1 cellular context compared by ENCODE assay signal in the genomic region with DNA sequence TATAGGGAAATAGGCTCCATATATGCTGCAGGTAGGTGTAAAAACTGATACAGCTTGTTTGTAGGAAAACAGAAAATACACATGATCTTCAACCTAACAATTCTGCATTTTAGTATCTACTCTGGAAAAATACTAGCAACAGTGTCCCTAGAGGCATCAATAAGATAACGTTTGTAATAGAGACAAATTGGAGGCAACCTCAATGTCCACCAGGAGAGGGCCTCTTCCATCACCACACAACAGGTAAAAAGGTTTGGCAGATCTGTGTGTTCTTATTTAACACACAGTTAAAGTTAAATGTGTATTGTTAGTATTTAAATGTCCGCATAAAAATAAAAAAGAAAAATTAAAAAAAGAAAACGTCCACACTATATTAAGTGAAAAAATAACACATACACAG.
TF ChIP-seq lines count a peak whose summit lies in the region.

No MANE protein-coding gene starts in this region.

TF ChIP-seq in GM12878, 131 proteins besides CTCF, POLR2A, EP300 and RAD21:
- TF ChIP-seq, protein P1, sequence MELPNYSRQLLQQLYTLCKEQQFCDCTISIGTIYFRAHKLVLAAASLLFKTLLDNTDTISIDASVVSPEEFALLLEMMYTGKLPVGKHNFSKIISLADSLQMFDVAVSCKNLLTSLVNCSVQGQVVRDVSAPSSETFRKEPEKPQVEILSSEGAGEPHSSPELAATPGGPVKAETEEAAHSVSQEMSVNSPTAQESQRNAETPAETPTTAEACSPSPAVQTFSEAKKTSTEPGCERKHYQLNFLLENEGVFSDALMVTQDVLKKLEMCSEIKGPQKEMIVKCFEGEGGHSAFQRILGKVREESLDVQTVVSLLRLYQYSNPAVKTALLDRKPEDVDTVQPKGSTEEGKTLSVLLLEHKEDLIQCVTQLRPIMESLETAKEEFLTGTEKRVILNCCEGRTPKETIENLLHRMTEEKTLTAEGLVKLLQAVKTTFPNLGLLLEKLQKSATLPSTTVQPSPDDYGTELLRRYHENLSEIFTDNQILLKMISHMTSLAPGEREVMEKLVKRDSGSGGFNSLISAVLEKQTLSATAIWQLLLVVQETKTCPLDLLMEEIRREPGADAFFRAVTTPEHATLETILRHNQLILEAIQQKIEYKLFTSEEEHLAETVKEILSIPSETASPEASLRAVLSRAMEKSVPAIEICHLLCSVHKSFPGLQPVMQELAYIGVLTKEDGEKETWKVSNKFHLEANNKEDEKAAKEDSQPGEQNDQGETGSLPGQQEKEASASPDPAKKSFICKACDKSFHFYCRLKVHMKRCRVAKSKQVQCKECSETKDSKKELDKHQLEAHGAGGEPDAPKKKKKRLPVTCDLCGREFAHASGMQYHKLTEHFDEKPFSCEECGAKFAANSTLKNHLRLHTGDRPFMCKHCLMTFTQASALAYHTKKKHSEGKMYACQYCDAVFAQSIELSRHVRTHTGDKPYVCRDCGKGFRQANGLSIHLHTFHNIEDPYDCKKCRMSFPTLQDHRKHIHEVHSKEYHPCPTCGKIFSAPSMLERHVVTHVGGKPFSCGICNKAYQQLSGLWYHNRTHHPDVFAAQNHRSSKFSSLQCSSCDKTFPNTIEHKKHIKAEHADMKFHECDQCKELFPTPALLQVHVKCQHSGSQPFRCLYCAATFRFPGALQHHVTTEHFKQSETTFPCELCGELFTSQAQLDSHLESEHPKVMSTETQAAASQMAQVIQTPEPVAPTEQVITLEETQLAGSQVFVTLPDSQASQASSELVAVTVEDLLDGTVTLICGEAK (IDR thresholded peaks at IDR 0.05; ENCODE audit: borderline replicate concordance), result no peak
- peak; percentile 32; the same call in 1 of the 2 replicates for TF ChIP-seq SMC3 (IDR thresholded peaks at IDR 0.05; ENCODE audit: borderline replicate concordance, low read length)
TF ChIP-seq in GM12878: peak in this region for 1.
